Comparison of ENCODE assay signal across 10 cellular contexts in genomic region chr1:243264718-243265117, GRCh38. TPM values are rescaled to one million over a fixed set of nuclear protein-coding genes. Genes with fewer than 3 reads are reported as not detected.
DNase-seq lines count a peak whose midpoint lies in the region; TF ChIP-seq lines count a peak whose summit lies in the region.
"Had no signal": no experiment of that assay in that cellular context is flagged by ENCODE, and none has a peak within 500 bp of the region (broad histone marks: within the 10 kb centered on the region; RNA-seq: fewer than 3 reads in every experiment).

No MANE protein-coding gene starts in this region.

- peaks cover 76% of the 10 kb centered on the region for H3K79me2 ChIP-seq in SK-N-SH (ENCODE audit: insufficient read depth)

- TF ChIP-seq CTCF in SK-N-SH (IDR thresholded peaks at IDR 0.05): no peak
- TF ChIP-seq CTCF in type B pancreatic cell (conservative IDR thresholded peaks at IDR 0.05): no peak

- peaks cover 34% of the 10 kb centered on the region for H3K4me1 Mint-ChIP-seq in type B pancreatic cell (ENCODE audit: unreplicated experiment)

- DNase-seq in NCI-H2227 (lab: John Stamatoyannopoulos, UW; ENCODE audit: unreplicated experiment): peak; percentile 8
- no peak for DNase-seq in NCI-H2227 treated with DMSO at 0.1 percent for 48 hours (lab: John Stamatoyannopoulos, UW)
- peak; percentile 16 for DNase-seq in SK-N-SH
- peak; percentile 73 for DNase-seq in glomerular endothelial cell (ENCODE audit: extremely low read depth, low read depth, low spot score)
- DNase-seq in substantia nigra (lab: John Stamatoyannopoulos, UW): no peak
- DNase-seq in type B pancreatic cell (ENCODE audit: extremely low spot score, unreplicated experiment): no peak
- DNase-seq in stimulated activated CD4-positive, alpha-beta T cell treated with anti-CD3 and anti-CD28 coated beads, Interleukin-15, amount 100 ng/mL, for 24 hours: no peak
- DNase-seq in middle frontal gyrus (ENCODE audit: extremely low spot score, low spot score): no peak
- DNase-seq: activated naive CD4-positive, alpha-beta T cell treated with anti-CD3 and anti-CD28 coated beads, Interleukin-2, amount 10 ng/mL, durations not matched to agents 7 days and 5 days had no signal

- H3K36me3 ChIP-seq in SK-N-SH (replicated peaks in 1 of 2; ENCODE audit: control insufficient read depth in 1 of 2, insufficient read depth in 2 of 2, low read length in 1 of 2): peaks cover 2 to 4% of the 10 kb centered on the region in 2 experiments

- no peak overlapping the region for H3K4me3 Mint-ChIP-seq in type B pancreatic cell
- H3K4me3 Mint-ChIP-seq: activated naive CD4-positive, alpha-beta T cell treated with anti-CD3 and anti-CD28 coated beads, Interleukin-2, amount 10 ng/mL, durations not matched to agents 7 days and 5 days had no signal

- H3K36me3 Mint-ChIP-seq in type B pancreatic cell: peaks cover 4% of the 10 kb centered on the region

- no peaks in the 10 kb centered on the region for H4K20me1 ChIP-seq in SK-N-SH (ENCODE audit: insufficient read depth)

- no peak overlapping the region for H2AFZ ChIP-seq in SK-N-SH (ENCODE audit: low read depth)

- no peak overlapping the region for H3K27ac Mint-ChIP-seq in type B pancreatic cell
- H3K27ac Mint-ChIP-seq: activated naive CD4-positive, alpha-beta T cell treated with anti-CD3 and anti-CD28 coated beads, Interleukin-2, amount 10 ng/mL, durations not matched to agents 7 days and 5 days had no signal

- CTCF ChIA-PET in SK-N-SH (lab: Yijun Ruan, JAX): interaction anchor here (1.2 kb wide), 1 partner anchor 9 kb away, joined by 3 read pairs; the partner anchor contains the start of genes CEP170 and SDCCAG8

- no peaks in the 10 kb centered on the region for H3K27me3 Mint-ChIP-seq in type B pancreatic cell
- H3K27me3 Mint-ChIP-seq: activated naive CD4-positive, alpha-beta T cell treated with anti-CD3 and anti-CD28 coated beads, Interleukin-2, amount 10 ng/mL, durations not matched to agents 7 days and 5 days had no signal

- POLR2A ChIA-PET in SK-N-SH (lab: Yijun Ruan, JAX): no interaction called here

- peak overlapping the region; percentile 23; the same call in 1 of the 2 replicates for H3K9ac ChIP-seq in SK-N-SH

- peak overlapping the region; percentile 43 for H3K4me2 ChIP-seq in SK-N-SH

- no peaks in the 10 kb centered on the region for H3K9me3 ChIP-seq in SK-N-SH

- peaks cover 23 to 41% of the 10 kb centered on the region in 2 experiments for H3K4me1 ChIP-seq in SK-N-SH (ENCODE audit: control insufficient read depth in 1 of 2, insufficient read depth in 2 of 2, low read depth in 1 of 2, low read length in 1 of 2)

- peaks cover 80% of the 10 kb centered on the region for H3F3A ChIP-seq in SK-N-SH (replicated peaks; ENCODE audit: insufficient read depth)

- WGBS in SK-N-SH (ENCODE audit: low lambda C conversion rate): 11% methylated on average over 2 of the region's 2 CpGs

- no peaks in the 10 kb centered on the region for H3K27me3 ChIP-seq in SK-N-SH (ENCODE audit: insufficient read depth)

- no peak overlapping the region for H3K4me3 ChIP-seq in SK-N-SH (ENCODE audit: low read depth in 2 of 2, low read length in 1 of 2)

- H3K9me2 ChIP-seq in SK-N-SH: no peaks in the 10 kb centered on the region

- H3K27ac ChIP-seq in SK-N-SH (ENCODE audit: low read depth in 2 of 2, low read length in 1 of 2) (peak overlapping the region; percentile 80 to 95), substantia nigra (ENCODE audit: low read depth, low read length, poor library complexity, severe bottlenecking) (peak overlapping the region; percentile 31)
- H3K27ac ChIP-seq: 22Rv1 had no signal

- TF ChIP-seq RAD21 in SK-N-SH (IDR thresholded peaks at IDR 0.05; ENCODE audit: low read length): no peak

- peak in 1 of 2 experiments; percentile 67; a peak in 1 of 4 replicates for TF ChIP-seq EP300 in SK-N-SH (IDR thresholded peaks at IDR 0.05; ENCODE audit: borderline replicate concordance in 1 of 2, low read depth in 1 of 2, low read length in 1 of 2)

- no peaks in the 10 kb centered on the region for H3K9me3 Mint-ChIP-seq in type B pancreatic cell
- H3K9me3 Mint-ChIP-seq: activated naive CD4-positive, alpha-beta T cell treated with anti-CD3 and anti-CD28 coated beads, Interleukin-2, amount 10 ng/mL, durations not matched to agents 7 days and 5 days had no signal

TF ChIP-seq in SK-N-SH, 30 proteins besides CTCF, POLR2A, EP300 and RAD21 (continues in another document):
- no peak; the same call in 1 of the 2 replicates for TF ChIP-seq ELF1 (IDR thresholded peaks at IDR 0.05)
- TF ChIP-seq RCOR1 (IDR thresholded peaks at IDR 0.05; ENCODE audit: low read length): no peak; the same call in 1 of the 2 replicates
- TF ChIP-seq FOSL2 (IDR thresholded peaks at IDR 0.05; ENCODE audit: borderline replicate concordance, low read depth): no peak
- no peak for TF ChIP-seq USF2 (IDR thresholded peaks at IDR 0.05; ENCODE audit: borderline replicate concordance, low read depth, low read length)
- no peak for TF ChIP-seq NRF1 (IDR thresholded peaks at IDR 0.05; ENCODE audit: low read depth, low read length)
- peak; percentile 11; the same call in 1 of the 2 replicates for TF ChIP-seq MAX (IDR thresholded peaks at IDR 0.05; ENCODE audit: low read depth)
- TF ChIP-seq, protein P1, sequence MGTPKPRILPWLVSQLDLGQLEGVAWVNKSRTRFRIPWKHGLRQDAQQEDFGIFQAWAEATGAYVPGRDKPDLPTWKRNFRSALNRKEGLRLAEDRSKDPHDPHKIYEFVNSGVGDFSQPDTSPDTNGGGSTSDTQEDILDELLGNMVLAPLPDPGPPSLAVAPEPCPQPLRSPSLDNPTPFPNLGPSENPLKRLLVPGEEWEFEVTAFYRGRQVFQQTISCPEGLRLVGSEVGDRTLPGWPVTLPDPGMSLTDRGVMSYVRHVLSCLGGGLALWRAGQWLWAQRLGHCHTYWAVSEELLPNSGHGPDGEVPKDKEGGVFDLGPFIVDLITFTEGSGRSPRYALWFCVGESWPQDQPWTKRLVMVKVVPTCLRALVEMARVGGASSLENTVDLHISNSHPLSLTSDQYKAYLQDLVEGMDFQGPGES (IDR thresholded peaks at IDR 0.05; ENCODE audit: low read depth, low read length): no peak
- peak; percentile 43; the same call in 1 of the 2 replicates for TF ChIP-seq POLR2AphosphoS5 (IDR thresholded peaks at IDR 0.05; ENCODE audit: low read depth, low read length)
- no peak for TF ChIP-seq GABPA (IDR thresholded peaks at IDR 0.05; ENCODE audit: low read depth)
- no peak for TF ChIP-seq FOXJ3 (CRISPR knock-in tag; IDR thresholded peaks at IDR 0.05)
- TF ChIP-seq PBX3 (IDR thresholded peaks at IDR 0.05): no peak; the same call in 1 of the 2 replicates
- no peak for TF ChIP-seq TAF1 (IDR thresholded peaks at IDR 0.05; ENCODE audit: borderline replicate concordance, low read depth, low read length)

RNA-seq across cellular contexts. Expression of gene SDCCAG8, which starts 8.9 kb away (rescaled TPM):
- 22.7 and 26.7 TPM in 2 replicates for polyA plus RNA-seq in SK-N-SH (2012; rRNA removed)
- polyA plus RNA-seq in SK-N-SH (2012; cell fraction: cytosol; rRNA removed): 31.4 and 34.9 TPM in 2 replicates
- 39.2 and 50.7 TPM in 2 replicates for polyA plus RNA-seq in SK-N-SH (2012; cell fraction: nucleus; rRNA removed)
- total RNA-seq in glomerular endothelial cell: 37.5 and 43.5 TPM in 2 replicates
- 25.4 and 26.0 TPM in 2 replicates for total RNA-seq in type B pancreatic cell (ENCODE audit: low replicate concordance)

RNA-seq across cellular contexts. Expression of gene CEP170, which starts 9.6 kb away (rescaled TPM):
- polyA plus RNA-seq in SK-N-SH (2012; rRNA removed): 67.2 and 76.6 TPM in 2 replicates
- polyA plus RNA-seq in SK-N-SH (2012; cell fraction: cytosol; rRNA removed): 64.6 and 69.6 TPM in 2 replicates
- polyA plus RNA-seq in SK-N-SH (2012; cell fraction: nucleus; rRNA removed): 100 and 203 TPM in 2 replicates
- total RNA-seq in glomerular endothelial cell (100 and 128 TPM in 2 replicates), type B pancreatic cell (ENCODE audit: low replicate concordance) (21.6 and 83.8 TPM in 2 replicates)

Comparison
In these comparisons a context has a peak if more than half of its experiments do, and no peak if none do; other contexts are left out.
1. DNase-seq: peak in NCI-H2227 (single experiment), SK-N-SH (single experiment) and glomerular endothelial cell (single experiment); none in NCI-H2227 treated with DMSO at 0.1 percent for 48 hours (single experiment), substantia nigra (0 of 49), type B pancreatic cell (single experiment), stimulated activated CD4-positive, alpha-beta T cell treated with anti-CD3 and anti-CD28 coated beads, Interleukin-15, amount 100 ng/mL, for 24 hours (single experiment) and middle frontal gyrus (single experiment).